Comparison of ENCODE assay signal across 10 cellular contexts in genomic region chr11:62677709-62678108, GRCh38. TPM values are rescaled to one million over a fixed set of nuclear protein-coding genes. Genes with fewer than 3 reads are reported as not detected.
DNase-seq lines count a peak whose midpoint lies in the region; ATAC-seq, FAIRE-seq and TF ChIP-seq lines count a peak whose summit lies in the region.
"Had no signal": no experiment of that assay in that cellular context is flagged by ENCODE, and none has a peak within 500 bp of the region (broad histone marks: within the 10 kb centered on the region; RNA-seq: fewer than 3 reads in every experiment).

No MANE protein-coding gene starts in this region.

- H3K9ac ChIP-seq in K562 (ENCODE audit: insufficient read depth in 1 of 2, low read depth in 2 of 2, low read length in 2 of 2) (peak overlapping the region; percentile 85 to 99), mucosa of rectum (ENCODE audit: low read depth in 1 of 2, low read length in 2 of 2) (peak overlapping the region in 1 of 2 donors; percentile 91)

- H3K36me3 ChIP-seq in K562 (ENCODE audit: control insufficient read depth, insufficient read depth, low read length), result peaks cover 50% of the 10 kb centered on the region
- H3K36me3 ChIP-seq in mucosa of rectum (ENCODE audit: control insufficient read depth in 2 of 2, insufficient read depth in 2 of 2, low read length in 2 of 2), result peaks cover 19 to 23% of the 10 kb centered on the region in 2 donors

- H3K27ac ChIP-seq in HL-60 (replicated peaks) (peak overlapping the region; percentile 89), K562 (ENCODE audit: extremely low read depth, low read depth, low read length) (peak overlapping the region; percentile 80; the same call in 2 of the 3 replicates), mucosa of rectum (ENCODE audit: low read depth in 2 of 2, low read length in 2 of 2) (no peak overlapping the region)

- TF ChIP-seq CTCF in AG10803 (conservative IDR thresholded peaks at IDR 0.05; ENCODE audit: low read length), result no peak
- TF ChIP-seq CTCF in HL-60 (IDR thresholded peaks at IDR 0.05; ENCODE audit: insufficient read depth, low read length), result no peak
- no peak for TF ChIP-seq CTCF in K562 (IDR thresholded peaks at IDR 0.05 in 2 of 3, conservative IDR thresholded peaks at IDR 0.05 in 1 of 3; ENCODE audit: insufficient read depth in 2 of 3, low read depth in 1 of 3, low read length in 3 of 3)

- no peak for TF ChIP-seq EP300 in K562 (IDR thresholded peaks at IDR 0.05; ENCODE audit: low read length)

- no peak for TF ChIP-seq RAD21 in K562 (CRISPR knock-in tag; conservative IDR thresholded peaks at IDR 0.05 in 1 of 2, IDR thresholded peaks at IDR 0.05 in 1 of 2)

- no peak overlapping the region for H2AFZ ChIP-seq in K562 (ENCODE audit: low read depth, low read length)

- no peak for DNase-seq in AG10803 (ENCODE audit: low read depth)
- no peak for DNase-seq in HL-60 (ENCODE audit: low read depth in 1 of 2, low spot score in 1 of 2)
- no peak for DNase-seq in K562 (ENCODE audit: extremely low read depth in 1 of 4, low spot score in 3 of 4)
- no peak for DNase-seq in NCI-H2227 treated with DMSO at 0.1 percent for 48 hours (lab: John Stamatoyannopoulos, UW)
- DNase-seq: NCI-H524, transverse colon had no signal

- H3K4me3 ChIP-seq in AG10803 (ENCODE audit: low read length), result peak overlapping the region; percentile 95
- H3K4me3 ChIP-seq in HL-60 (replicated peaks; ENCODE audit: insufficient read depth, low read length), result peak overlapping the region; percentile 100
- H3K4me3 ChIP-seq in K562, result peak overlapping the region; percentile 81
- peak overlapping the region; percentile 83 to 93 for H3K4me3 ChIP-seq in mucosa of rectum (ENCODE audit: low read length in 2 of 2)

- H4K20me1 ChIP-seq in K562 (replicated peaks; ENCODE audit: control insufficient read depth, insufficient read depth, low read length), result no peaks in the 10 kb centered on the region

- no peak for FAIRE-seq in K562 (lab: Jason Lieb, UNC)

- H3K27me3 ChIP-seq in HL-60 (ENCODE audit: insufficient read depth, poor library complexity, severe bottlenecking), result no peaks in the 10 kb centered on the region
- no peaks in the 10 kb centered on the region for H3K27me3 ChIP-seq in K562 (ENCODE audit: control insufficient read depth in 2 of 2, insufficient read depth in 2 of 2, low read length in 2 of 2)
- H3K27me3 ChIP-seq in mucosa of rectum (ENCODE audit: control insufficient read depth in 2 of 2, insufficient read depth in 2 of 2, low read length in 2 of 2), result no peaks in the 10 kb centered on the region
- H3K27me3 ChIP-seq: transverse colon had no signal

- H3K9me1 ChIP-seq in K562 (ENCODE audit: control insufficient read depth, insufficient read depth, low read length), result no peaks in the 10 kb centered on the region

- WGBS in K562 (ENCODE audit: insufficient coverage, low coverage, missing lambda C conversion rate), result 20% methylated on average over 14 of the region's 15 CpGs

- no peak for TF ChIP-seq POLR2A in K562 (conservative IDR thresholded peaks at IDR 0.05)

- H3K4me2 ChIP-seq in K562 (ENCODE audit: insufficient read depth, low read length), result peak overlapping the region; percentile 83

- CTCF ChIA-PET in K562 (lab: Yijun Ruan, JAX; ENCODE audit: low intra/inter-chr PET ratio), result no interaction called here

- POLR2A ChIA-PET in K562 (lab: Yijun Ruan, JAX), result interaction anchor here (0.6 to 5.4 kb wide), 7 partner anchors 11 to 179 kb away, joined by 3 to 57 read pairs (median 4); partner anchors contain the start of genes BSCL2, C11orf98, CSKMT and GNG3

- H3K4me1 ChIP-seq in K562 (replicated peaks in 1 of 2; ENCODE audit: control insufficient read depth in 2 of 2, insufficient read depth in 2 of 2, low read length in 2 of 2) (peaks cover 37 to 51% of the 10 kb centered on the region in 2 experiments; a peak in 4 of 5 replicates), mucosa of rectum (ENCODE audit: control insufficient read depth in 2 of 2, insufficient read depth in 2 of 2, low read length in 2 of 2) (peaks cover 17 to 18% of the 10 kb centered on the region in 2 donors)

- no TSS peak for BruUV-seq in K562 (replicated peaks; lab: Mats Ljungman, UMichigan)

- ATAC-seq in K562 (no peak), HG03139 (IDR thresholded peaks at IDR 0.05; ENCODE audit: unreplicated experiment) (no peak), HG03159 (IDR thresholded peaks at IDR 0.05; ENCODE audit: unreplicated experiment) (no peak), HG02852 (IDR thresholded peaks at IDR 0.05; ENCODE audit: unreplicated experiment) (no peak)

- in situ Hi-C loops in K562 (cut with MboI), result no loop called here

- H3K9me3 ChIP-seq in K562 (replicated peaks; ENCODE audit: control insufficient read depth, insufficient read depth, low read depth, low read length), result no peaks in the 10 kb centered on the region
- H3K9me3 ChIP-seq in mucosa of rectum (ENCODE audit: control insufficient read depth in 2 of 2, low read length in 2 of 2), result no peaks in the 10 kb centered on the region
- H3K9me3 ChIP-seq: transverse colon had no signal

- H3K79me2 ChIP-seq in K562 (ENCODE audit: control insufficient read depth, insufficient read depth, low read length), result peaks cover 52% of the 10 kb centered on the region

- intact Hi-C loops in K562 (cut with micrococcal nuclease), result no loop called here

RNA-seq across cellular contexts. Expression of gene UBXN1, which starts 1.2 kb away (rescaled TPM):
- total RNA-seq in K562 (2011; cell fraction: chromatin; rRNA removed; ENCODE audit: low replicate concordance), result 80.1 and 97.1 TPM in 2 replicates
- total RNA-seq in K562 (2011; cell fraction: nucleolus; rRNA removed), result 76.6 and 77.4 TPM in 2 replicates
- 77.6 and 81.7 TPM in 2 replicates for total RNA-seq in K562 (2011; cell fraction: nucleoplasm; rRNA removed)
- 222 and 263 TPM in 2 replicates for total RNA-seq in K562 (2014; rRNA removed)
- 43.2 and 52.3 TPM in 2 replicates for total RNA-seq in K562 (2014; rRNA removed; fragmentation: Illumina TruSeq; extraction: Trizol)
- 99.7 and 99.8 TPM in 2 replicates for total RNA-seq in K562 (2015; rRNA removed; fragmentation: Illumina TruSeq; extraction: Trizol)
- 128 and 152 TPM in 2 replicates for total RNA-seq in K562 (2021)
- polyA plus RNA-seq in K562 (2011; rRNA removed), result 56.3 and 66.1 TPM in 2 replicates
- 91.6 and 116 TPM in 2 replicates for polyA plus RNA-seq in K562 (2011; cell fraction: cytosol; rRNA removed)
- polyA plus RNA-seq in K562 (2011; cell fraction: nucleus; rRNA removed), result 121 and 135 TPM in 2 replicates
- 113 and 236 TPM in 2 replicates for polyA plus RNA-seq in K562 (2012)
- polyA plus RNA-seq in K562 (2014; fragmentation: Illumina TruSeq; extraction: Trizol), result 141 and 145 TPM in 2 replicates
- polyA plus RNA-seq in K562 (2014; fragmentation: Nextera tagmentation; extraction: Ambion mirVana), result 10 to 100 TPM in 1 of 2 experiments, 1 to 10 TPM in 1; 4.8 to 10.4 TPM
- polyA plus RNA-seq in K562 (2014; rRNA removed), result 205 and 241 TPM in 2 replicates
- polyA minus RNA-seq in K562 (2011; rRNA and poly(A)+ RNA removed), result 68.8 and 75.4 TPM in 2 replicates
- polyA minus RNA-seq in K562 (2011; cell fraction: cytosol; rRNA and poly(A)+ RNA removed), result 36.9 and 47.7 TPM in 2 replicates
- polyA minus RNA-seq in K562 (2011; cell fraction: nucleus; rRNA and poly(A)+ RNA removed), result 37.6 and 51.0 TPM in 2 replicates

RNA-seq across cellular contexts. Expression of gene LBHD1, which starts 5.6 kb away (rescaled TPM):
- 126 and 176 TPM in 2 replicates for total RNA-seq in K562 (2011; cell fraction: chromatin; rRNA removed; ENCODE audit: low replicate concordance)
- 100 and 114 TPM in 2 replicates for total RNA-seq in K562 (2011; cell fraction: nucleolus; rRNA removed)
- 124 and 129 TPM in 2 replicates for total RNA-seq in K562 (2011; cell fraction: nucleoplasm; rRNA removed)
- total RNA-seq in K562 (2014; rRNA removed) (10.0 and 11.3 TPM in 2 replicates), K562 (2014; rRNA removed; fragmentation: Illumina TruSeq; extraction: Trizol) (12.5 and 13.4 TPM in 2 replicates), K562 (2015; rRNA removed; fragmentation: Illumina TruSeq; extraction: Trizol) (9.7 and 10.8 TPM in 2 replicates), K562 (2021) (16.8 and 20.5 TPM in 2 replicates)
- polyA plus RNA-seq in K562 (2011; rRNA removed) (28.0 and 45.4 TPM in 2 replicates), K562 (2014; fragmentation: Illumina TruSeq; extraction: Trizol) (14.8 and 16.0 TPM in 2 replicates), K562 (2014; fragmentation: Nextera tagmentation; extraction: Ambion mirVana) (1 to 10 TPM; 2.6 to 6.9 TPM), K562 (2014; rRNA removed) (15.3 and 17.1 TPM in 2 replicates)
- polyA plus RNA-seq in K562 (2011; cell fraction: cytosol; rRNA removed), result 13.2 and 31.7 TPM in 2 replicates
- 119 and 158 TPM in 2 replicates for polyA plus RNA-seq in K562 (2011; cell fraction: nucleus; rRNA removed)
- polyA plus RNA-seq in K562 (2012), result 10.6 and 14.7 TPM in 2 replicates
- 18.9 and 27.0 TPM in 2 replicates for polyA minus RNA-seq in K562 (2011; rRNA and poly(A)+ RNA removed)
- 14.9 and 20.0 TPM in 2 replicates for polyA minus RNA-seq in K562 (2011; cell fraction: cytosol; rRNA and poly(A)+ RNA removed)
- polyA minus RNA-seq in K562 (2011; cell fraction: nucleus; rRNA and poly(A)+ RNA removed), result 31.8 and 56.5 TPM in 2 replicates

RNA-seq across cellular contexts. Expression of gene UQCC3, which starts 6.2 kb away (rescaled TPM):
- total RNA-seq in K562 (2011; cell fraction: chromatin; rRNA removed; ENCODE audit: low replicate concordance), result 7.4 and 13.2 TPM in 2 replicates
- total RNA-seq in K562 (2011; cell fraction: nucleolus; rRNA removed), result 25.3 and 26.8 TPM in 2 replicates
- 18.3 and 21.1 TPM in 2 replicates for total RNA-seq in K562 (2011; cell fraction: nucleoplasm; rRNA removed)
- 44.3 and 57.3 TPM in 2 replicates for total RNA-seq in K562 (2014; rRNA removed)
- 2.4 and 3.9 TPM in 2 replicates for total RNA-seq in K562 (2014; rRNA removed; fragmentation: Illumina TruSeq; extraction: Trizol)
- total RNA-seq in K562 (2015; rRNA removed; fragmentation: Illumina TruSeq; extraction: Trizol), result 13.4 and 14.3 TPM in 2 replicates
- total RNA-seq in K562 (2021), result 21.8 and 23.0 TPM in 2 replicates
- polyA plus RNA-seq in K562 (2011; rRNA removed), result 8.0 and 10.6 TPM in 2 replicates
- 15.6 and 23.7 TPM in 2 replicates for polyA plus RNA-seq in K562 (2011; cell fraction: cytosol; rRNA removed)
- polyA plus RNA-seq in K562 (2011; cell fraction: nucleus; rRNA removed), result 9.2 and 10.1 TPM in 2 replicates
- polyA plus RNA-seq in K562 (2012), result 16.8 and 18.4 TPM in 2 replicates
- 3.3 and 8.5 TPM in 2 replicates for polyA plus RNA-seq in K562 (2014; fragmentation: Illumina TruSeq; extraction: Trizol)
- 1 to 10 TPM; 4.8 to 7.6 TPM for polyA plus RNA-seq in K562 (2014; fragmentation: Nextera tagmentation; extraction: Ambion mirVana)
- 31.3 and 42.7 TPM in 2 replicates for polyA plus RNA-seq in K562 (2014; rRNA removed)
- 3.4 and 3.8 TPM in 2 replicates for polyA minus RNA-seq in K562 (2011; rRNA and poly(A)+ RNA removed)
- polyA minus RNA-seq in K562 (2011; cell fraction: cytosol; rRNA and poly(A)+ RNA removed), result 5.2 and 6.6 TPM in 2 replicates
- polyA minus RNA-seq in K562 (2011; cell fraction: nucleus; rRNA and poly(A)+ RNA removed), result 5.5 and 8.6 TPM in 2 replicates

RNA-seq across cellular contexts. Expression of gene LRRN4CL, which starts 11.6 kb away (rescaled TPM):
- total RNA-seq in K562 (2011; cell fraction: chromatin; rRNA removed; ENCODE audit: low replicate concordance), result 0.60 and 2.0 TPM in 2 replicates
- 1.3 and 1.4 TPM in 2 replicates for total RNA-seq in K562 (2011; cell fraction: nucleolus; rRNA removed)
- 1.4 and 1.5 TPM in 2 replicates for total RNA-seq in K562 (2011; cell fraction: nucleoplasm; rRNA removed)
- total RNA-seq in K562 (2014; rRNA removed) (0.05 and 0.12 TPM in 2 replicates), K562 (2014; rRNA removed; fragmentation: Illumina TruSeq; extraction: Trizol) (0.04 TPM in 1 of 2 replicates, not detected in the other), K562 (2015; rRNA removed; fragmentation: Illumina TruSeq; extraction: Trizol) (0.11 TPM in 2 replicates), K562 (2021) (0.07 and 0.22 TPM in 2 replicates)
- polyA plus RNA-seq in K562 (2011; rRNA removed) (0.08 TPM in 1 of 2 replicates, not detected in the other), K562 (2014; fragmentation: Illumina TruSeq; extraction: Trizol) (0.06 TPM in 1 of 2 replicates, not detected in the other), K562 (2014; fragmentation: Nextera tagmentation; extraction: Ambion mirVana) (not detected), K562 (2014; rRNA removed) (0.03 and 0.13 TPM in 2 replicates)
- 0.03 TPM in 1 of 2 replicates, not detected in the other for polyA plus RNA-seq in K562 (2011; cell fraction: cytosol; rRNA removed)
- polyA plus RNA-seq in K562 (2011; cell fraction: nucleus; rRNA removed), result 0.34 and 0.55 TPM in 2 replicates
- polyA plus RNA-seq in K562 (2012), result 0.09 and 0.15 TPM in 2 replicates
- polyA minus RNA-seq in K562 (2011; rRNA and poly(A)+ RNA removed), result 0.18 and 0.27 TPM in 2 replicates
- polyA minus RNA-seq in K562 (2011; cell fraction: cytosol; rRNA and poly(A)+ RNA removed), result not detected in 2 replicates
- 0.56 and 1.1 TPM in 2 replicates for polyA minus RNA-seq in K562 (2011; cell fraction: nucleus; rRNA and poly(A)+ RNA removed)

RNA-seq across cellular contexts. Expression of gene CSKMT, which starts 12.6 kb away (rescaled TPM):
- 29.6 and 84.4 TPM in 2 replicates for total RNA-seq in K562 (2011; cell fraction: chromatin; rRNA removed; ENCODE audit: low replicate concordance)
- total RNA-seq in K562 (2011; cell fraction: nucleolus; rRNA removed), result 164 and 176 TPM in 2 replicates
- total RNA-seq in K562 (2011; cell fraction: nucleoplasm; rRNA removed), result 111 and 137 TPM in 2 replicates
- total RNA-seq in K562 (2014; rRNA removed), result 21.5 and 36.5 TPM in 2 replicates
- total RNA-seq in K562 (2014; rRNA removed; fragmentation: Illumina TruSeq; extraction: Trizol), result 31.8 and 72.8 TPM in 2 replicates
- 105 and 108 TPM in 2 replicates for total RNA-seq in K562 (2015; rRNA removed; fragmentation: Illumina TruSeq; extraction: Trizol)
- 65.1 and 65.2 TPM in 2 replicates for total RNA-seq in K562 (2021)
- polyA plus RNA-seq in K562 (2011; rRNA removed), result 10.3 and 13.6 TPM in 2 replicates
- 25.7 and 34.0 TPM in 2 replicates for polyA plus RNA-seq in K562 (2011; cell fraction: cytosol; rRNA removed)
- 37.0 and 50.1 TPM in 2 replicates for polyA plus RNA-seq in K562 (2011; cell fraction: nucleus; rRNA removed)
- 16.8 and 35.5 TPM in 2 replicates for polyA plus RNA-seq in K562 (2012)
- 12.7 and 15.3 TPM in 2 replicates for polyA plus RNA-seq in K562 (2014; fragmentation: Illumina TruSeq; extraction: Trizol)
- polyA plus RNA-seq in K562 (2014; fragmentation: Nextera tagmentation; extraction: Ambion mirVana), result 10 to 100 TPM; 26.4 to 31.8 TPM
- 27.2 and 34.1 TPM in 2 replicates for polyA plus RNA-seq in K562 (2014; rRNA removed)
- polyA minus RNA-seq in K562 (2011; rRNA and poly(A)+ RNA removed), result 14.7 and 14.8 TPM in 2 replicates
- 43.4 and 96.5 TPM in 2 replicates for polyA minus RNA-seq in K562 (2011; cell fraction: cytosol; rRNA and poly(A)+ RNA removed)
- polyA minus RNA-seq in K562 (2011; cell fraction: nucleus; rRNA and poly(A)+ RNA removed), result 110 and 160 TPM in 2 replicates

Comparison
In these comparisons a context has a peak if more than half of its experiments do, and no peak if none do; other contexts are left out.
1. H3K27ac ChIP-seq: peak in HL-60 (single experiment) and K562 (single experiment); none in mucosa of rectum (0 of 2).
2. Peak in every context shown above with its lines, with median percentiles within 50 percentile points of each other: H3K4me3 ChIP-seq.